5 cellular contexts compared by ENCODE assay signal in genomic region chr21:43178175-43178574, GRCh38. TPM values are rescaled to one million over a fixed set of nuclear protein-coding genes. Genes with fewer than 3 reads are reported as not detected.
"Had no signal": no experiment of that assay in that cellular context is flagged by ENCODE, and none has a peak within 500 bp of the region (broad histone marks: within the 10 kb centered on the region; RNA-seq: fewer than 3 reads in every experiment).

No MANE protein-coding gene starts in this region.

RNA-seq across cellular contexts. Expression of gene CRYAA, which starts 9.4 kb away (rescaled TPM):
- total RNA-seq: M059J, PC-3, Peyer's patch, SJSA1 had no signal
- polyA plus RNA-seq: SK-N-SH had no signal
